10 cellular contexts compared by ENCODE assay signal in the genomic region with DNA sequence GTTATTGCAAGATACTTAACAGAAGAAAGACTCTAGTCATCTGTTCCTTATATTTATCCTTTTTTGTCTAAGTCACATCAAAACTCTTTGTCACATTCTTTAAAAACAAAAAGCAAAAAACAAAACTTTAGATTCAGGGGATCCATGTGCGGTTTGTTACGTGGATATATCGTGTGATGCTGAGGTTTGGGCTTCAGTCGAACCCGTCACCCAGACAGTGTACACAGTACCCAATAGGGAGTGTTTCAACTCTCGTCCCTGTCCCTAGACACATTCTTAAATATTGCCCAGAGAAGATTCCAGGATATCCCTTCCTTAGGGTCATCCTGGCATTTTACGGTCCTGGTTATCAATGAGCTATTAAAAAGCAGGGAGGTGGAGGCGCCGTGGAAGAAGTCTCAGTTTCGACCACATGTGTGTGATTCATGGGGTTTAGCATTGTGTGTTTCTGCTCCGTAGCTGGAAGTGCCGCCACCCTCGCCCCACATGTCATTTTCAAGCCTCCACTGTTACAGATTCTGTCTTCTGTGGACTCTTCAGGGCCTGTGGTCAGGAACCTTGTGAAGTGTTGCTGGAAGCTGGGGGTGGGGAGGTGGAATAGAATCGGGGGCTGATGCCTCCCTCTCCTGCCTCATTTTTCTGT. TPM values are rescaled to one million over a fixed set of nuclear protein-coding genes. Genes with fewer than 3 reads are reported as not detected.
A peak's percentile ranks its signal among the peaks of the same experiment; 100 is the strongest.
DNase-seq lines count a peak whose midpoint lies in the region; ATAC-seq and TF ChIP-seq lines count a peak whose summit lies in the region.
"Had no signal": no experiment of that assay in that cellular context is flagged by ENCODE, and none has a peak within 500 bp of the region (broad histone marks: within the 10 kb centered on the region; RNA-seq: fewer than 3 reads in every experiment).

No MANE protein-coding gene starts in this region.

- peak in 3 of 5 donors; percentile 18 to 20 (median 18) for DNase-seq in CD4-positive, alpha-beta memory T cell
- DNase-seq in WTC11 (ENCODE audit: low spot score) (peak; percentile 1), nephron progenitor cell (no peak), T-helper 9 cell (no peak), NCI-H345 treated with DMSO at 0.1 percent for 48 hours (lab: John Stamatoyannopoulos, UW; ENCODE audit: unreplicated experiment) (no peak), PC-9 (no peak)
- DNase-seq in central memory CD4-positive, alpha-beta T cell, result peak; percentile 23

- ATAC-seq in WTC11, result no peak
- ATAC-seq in GM21515 (IDR thresholded peaks at IDR 0.05; ENCODE audit: unreplicated experiment), result no peak

- peaks cover 82% of the 10 kb centered on the region for H3K36me3 ChIP-seq in CD4-positive, alpha-beta memory T cell (ENCODE audit: insufficient read depth, low read length)
- H3K36me3 ChIP-seq in PC-9 (ENCODE audit: low read depth), result no peaks in the 10 kb centered on the region

- no peak overlapping the region for H3K4me2 ChIP-seq in PC-9

- H4K20me1 ChIP-seq in PC-9 (ENCODE audit: insufficient read depth), result no peaks in the 10 kb centered on the region

- H3K4me3 Mint-ChIP-seq in CD4-positive, alpha-beta memory T cell, result peak overlapping the region in 7 of 8 donors; percentile 43 to 84 (median 80)
- H3K4me3 Mint-ChIP-seq in WTC11 (no peak overlapping the region), nephron progenitor cell (peak overlapping the region; percentile 32)

- H3K27ac ChIP-seq in CD4-positive, alpha-beta memory T cell (ENCODE audit: low read depth, low read length), result peak overlapping the region; percentile 56
- H3K27ac ChIP-seq in PC-9, result no peak overlapping the region
- H3K27ac ChIP-seq: neutrophil had no signal

- no peaks in the 10 kb centered on the region for H3K9me2 ChIP-seq in PC-9 (ENCODE audit: insufficient read depth)

- H3K27me3 Mint-ChIP-seq in CD4-positive, alpha-beta memory T cell, result no peaks in the 10 kb centered on the region
- no peaks in the 10 kb centered on the region for H3K27me3 Mint-ChIP-seq in WTC11 (ENCODE audit: low read depth)
- no peaks in the 10 kb centered on the region for H3K27me3 Mint-ChIP-seq in nephron progenitor cell (ENCODE audit: low read depth, poor library complexity)

- H3K36me3 Mint-ChIP-seq in CD4-positive, alpha-beta memory T cell, result peaks cover 70 to 91% of the 10 kb centered on the region in 2 donors
- peaks cover 85% of the 10 kb centered on the region for H3K36me3 Mint-ChIP-seq in WTC11
- peaks cover 96% of the 10 kb centered on the region for H3K36me3 Mint-ChIP-seq in nephron progenitor cell (ENCODE audit: low read depth)

- BruUV-seq in PC-9 (replicated peaks; lab: Mats Ljungman, UMichigan), result no TSS peak

- TF ChIP-seq CTCF in WTC11 (IDR thresholded peaks at IDR 0.05) (no peak), nephron progenitor cell (IDR thresholded peaks at IDR 0.05) (no peak), PC-9 (conservative IDR thresholded peaks at IDR 0.05) (no peak)

- H2AFZ ChIP-seq in PC-9, result no peak overlapping the region

- intact Hi-C loops in CD4-positive, alpha-beta memory T cell (cut with micrococcal nuclease), result loop anchor here (1.0 kb wide), 1 partner anchor 28 kb away; the partner anchor contains the start of gene TIGAR
- intact Hi-C loops in PC-9 (cut with micrococcal nuclease; ENCODE audit: unreplicated experiment), result no loop called here

- no peaks in the 10 kb centered on the region for H3K27me3 ChIP-seq in CD4-positive, alpha-beta memory T cell (ENCODE audit: insufficient read depth, low read length)
- H3K27me3 ChIP-seq in PC-9 (ENCODE audit: insufficient read depth, low read depth), result peaks cover 99% of the 10 kb centered on the region
- H3K27me3 ChIP-seq: neutrophil had no signal

- POLR2A ChIA-PET in CD4-positive, alpha-beta memory T cell (lab: Charles Lee; ENCODE audit: partially characterized antibody), result interaction anchor here (0.7 to 4.1 kb wide), 5 partner anchors 12 to 424 kb away, joined by 3 to 26 read pairs (median 5); partner anchors contain the start of gene CCND2
- POLR2A ChIA-PET in WTC11 (lab: Charles Lee) (interaction anchor here (0.7 to 1.2 kb wide), 3 partner anchors 10 to 88 kb away, joined by 5 to 6 read pairs (median 6); no protein-coding TSS in a partner anchor), PC-9 (lab: Charles Lee; ENCODE audit: unreplicated experiment) (no interaction called here)

- H3K27ac Mint-ChIP-seq in CD4-positive, alpha-beta memory T cell, result peak overlapping the region; percentile 89 to 99 (median 96)
- H3K27ac Mint-ChIP-seq in WTC11, result peak overlapping the region; percentile 96
- H3K27ac Mint-ChIP-seq in nephron progenitor cell, result peak overlapping the region; percentile 98

- peaks cover 57% of the 10 kb centered on the region for H3K4me1 ChIP-seq in CD4-positive, alpha-beta memory T cell (ENCODE audit: insufficient read depth, low read length)
- H3K4me1 ChIP-seq in PC-9 (replicated peaks; ENCODE audit: insufficient read depth), result no peaks in the 10 kb centered on the region

- H3K4me1 Mint-ChIP-seq in CD4-positive, alpha-beta memory T cell, result peaks cover 47 to 81% (median 70%) of the 10 kb centered on the region in 4 donors
- H3K4me1 Mint-ChIP-seq in WTC11 (peaks cover 45% of the 10 kb centered on the region), nephron progenitor cell (peaks cover 85% of the 10 kb centered on the region)

- no peaks in the 10 kb centered on the region for H3K79me2 ChIP-seq in PC-9 (ENCODE audit: low read depth)

- H3F3A ChIP-seq in PC-9 (ENCODE audit: insufficient read depth, low read depth), result no peaks in the 10 kb centered on the region

- peak overlapping the region in 1 of 2 donors; percentile 12 for H3K4me3 ChIP-seq in CD4-positive, alpha-beta memory T cell (ENCODE audit: low read length in 2 of 2)
- H3K4me3 ChIP-seq in PC-9, result no peak overlapping the region
- H3K4me3 ChIP-seq: coronary artery had no signal

- CTCF ChIA-PET in CD4-positive, alpha-beta memory T cell (lab: Charles Lee; ENCODE audit: partially characterized antibody), result interaction anchor here (0.9 to 6.8 kb wide), 3 partner anchors 15 to 186 kb away, joined by 3 to 76 read pairs (median 4); no protein-coding TSS in a partner anchor
- CTCF ChIA-PET in WTC11 (lab: Charles Lee) (interaction anchor here (0.8 to 1.2 kb wide), 2 partner anchors 15 to 18 kb away, joined by 4 to 12 read pairs; no protein-coding TSS in a partner anchor), PC-9 (lab: Charles Lee) (no interaction called here)

- H3K9me3 ChIP-seq in CD4-positive, alpha-beta memory T cell (ENCODE audit: control insufficient read depth in 1 of 2, low read length in 2 of 2), result no peaks in the 10 kb centered on the region
- no peaks in the 10 kb centered on the region; the same call in 1 of the 2 replicates for H3K9me3 ChIP-seq in PC-9 (ENCODE audit: insufficient read depth, low read depth)
- H3K9me3 ChIP-seq: neutrophil had no signal

- peaks cover 0 to 1% (median 0%) of the 10 kb centered on the region in 8 donors for H3K9me3 Mint-ChIP-seq in CD4-positive, alpha-beta memory T cell
- no peaks in the 10 kb centered on the region for H3K9me3 Mint-ChIP-seq in WTC11
- no peaks in the 10 kb centered on the region for H3K9me3 Mint-ChIP-seq in nephron progenitor cell

TF ChIP-seq in WTC11, 78 proteins besides CTCF, POLR2A, EP300 and RAD21:
- TF ChIP-seq E2F1 (CRISPR knock-in tag; IDR thresholded peaks at IDR 0.05) (0 out of 2 replicates have a peak, but pooled peaks have one; percentile 29), ZNF138 (CRISPR knock-in tag; conservative IDR thresholded peaks at IDR 0.05) (no peak)

RNA-seq across cellular contexts. Expression of gene CCND2, which starts 19.9 kb away (rescaled TPM):
- total RNA-seq in CD4-positive, alpha-beta memory T cell, result 100 to 1,000 TPM; 150 to 151 TPM
- 100 to 1,000 TPM in 1 of 2 donors, 10 to 100 TPM in 1; 83.3 to 103 TPM for polyA plus RNA-seq in CD4-positive, alpha-beta memory T cell
- 194 to 266 TPM (median 261 TPM) in 3 replicates for total RNA-seq in WTC11 (2021)
- 0.09 TPM in 1 of 2 replicates, not detected in the other for total RNA-seq in PC-9 (2021)

RNA-seq across cellular contexts. Expression of gene TIGAR, which starts 27.6 kb away (rescaled TPM):
- 10 to 100 TPM; 15.2 to 17.3 TPM for total RNA-seq in CD4-positive, alpha-beta memory T cell
- polyA plus RNA-seq in CD4-positive, alpha-beta memory T cell, result 1 to 10 TPM; 1.9 to 2.7 TPM
- total RNA-seq in WTC11 (2021) (14.4 to 26.7 TPM (median 18.0 TPM) in 3 replicates), PC-9 (2021) (9.0 and 13.2 TPM in 2 replicates)

Comparison
In these comparisons a context has a peak if more than half of its experiments do, and no peak if none do; other contexts are left out.
1. DNase-seq: peak in CD4-positive, alpha-beta memory T cell (3 of 5), WTC11 (single experiment) and central memory CD4-positive, alpha-beta T cell (single experiment); none in nephron progenitor cell (single experiment), T-helper 9 cell (single experiment), NCI-H345 treated with DMSO at 0.1 percent for 48 hours (single experiment) and PC-9 (0 of 2).
2. RNA of gene CCND2, which starts 19.9 kb away (total RNA-seq): 194 to 266 TPM in WTC11 and 150 to 151 TPM in CD4-positive, alpha-beta memory T cell; 0.09 TPM in PC-9; every median in the first group is over 100 times any median in the second.
3. Peak in every context shown above with its lines, with median percentiles within 50 percentile points of each other: H3K27ac Mint-ChIP-seq.